Comparison of ENCODE assay signal across 14 cellular contexts in the genomic region with DNA sequence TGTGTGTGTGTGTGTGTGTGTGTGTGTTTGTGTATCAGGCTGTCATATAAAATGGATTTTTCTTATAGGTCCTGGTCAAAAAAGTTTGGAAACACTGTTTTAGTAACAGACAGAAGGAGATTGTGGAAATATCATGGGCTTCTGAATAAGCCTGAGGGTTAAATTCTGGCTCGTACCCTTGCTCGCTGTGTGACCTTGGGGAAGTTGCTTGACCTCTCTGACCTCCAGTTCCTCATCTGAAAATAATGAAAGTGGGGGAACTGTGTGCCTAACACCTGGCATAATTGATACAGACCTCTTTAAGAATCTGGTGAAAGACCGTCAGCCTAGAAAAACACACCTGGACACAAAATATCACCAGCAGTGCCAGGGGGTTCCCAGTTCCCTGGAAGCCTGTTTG. TPM values are rescaled to one million over a fixed set of nuclear protein-coding genes. Genes with fewer than 3 reads are reported as not detected.
"Had no signal": no experiment of that assay in that cellular context is flagged by ENCODE, and none has a peak within 500 bp of the region (broad histone marks: within the 10 kb centered on the region; RNA-seq: fewer than 3 reads in every experiment).

No MANE protein-coding gene starts in this region.

- DNase-seq: activated CD4-positive, alpha-beta T cell treated with anti-CD3 and anti-CD28 coated beads, Interleukin-2, amount 50 U/mL, for 48 hours; activated naive CD4-positive, alpha-beta T cell treated with Interleukin-2 at 50 U/mL for 16 hours; hippocampal formation; kidney; left lung; psoas muscle; stomach; testis had no signal

- H3K9me3 ChIP-seq: left lung, psoas muscle, stomach, testis, upper lobe of left lung had no signal

- H3K27ac ChIP-seq: left lung, psoas muscle, stomach, testis, upper lobe of left lung had no signal

- FAIRE-seq: astrocyte, bronchial epithelial cell, kidney had no signal

- H3K4me3 ChIP-seq: left lung, psoas muscle, stomach, testis, upper lobe of left lung had no signal

- H3K4me1 ChIP-seq: psoas muscle had no signal

- ATAC-seq: left lung, psoas muscle, sciatic nerve had no signal

- H3K27me3 ChIP-seq: testis, upper lobe of left lung had no signal

RNA-seq across cellular contexts. Expression of a gene that starts 25.6 kb away (rescaled TPM):
- total RNA-seq: astrocyte, bronchial epithelial cell, osteocyte had no signal
- polyA plus RNA-seq: neural cell had no signal
